ENCODE assay signal across 8 cellular contexts in genomic region chr9:35605336-35606137, GRCh38. TPM values are rescaled to one million over a fixed set of nuclear protein-coding genes. Genes with fewer than 3 reads are reported as not detected.
DNase-seq lines count a peak whose midpoint lies in the region; ATAC-seq, FAIRE-seq and TF ChIP-seq lines count a peak whose summit lies in the region.

No MANE protein-coding gene starts in this region.

- H3K4me2 ChIP-seq in PC-3 (ENCODE audit: low read length) = peak overlapping the region; percentile 92
- peak overlapping the region; percentile 91 for H3K4me2 ChIP-seq in keratinocyte (ENCODE audit: control insufficient read depth, extremely low read depth, insufficient read depth, low read depth, low read length)

- dilution Hi-C loops in keratinocyte (cut with MboI; ENCODE audit: extremely low pct_ligation_motif_present, low sequenced_read_pairs) = no loop called here

- peak overlapping the region; percentile 73 for H2AFZ ChIP-seq in PC-3 (ENCODE audit: low read length)
- peak overlapping the region; percentile 16 for H2AFZ ChIP-seq in keratinocyte (ENCODE audit: control insufficient read depth, low read length)

- no peak for FAIRE-seq in keratinocyte (lab: Jason Lieb, UNC)

- no peaks in the 10 kb centered on the region for H4K20me1 ChIP-seq in PC-3 (ENCODE audit: low read length)
- no peaks in the 10 kb centered on the region for H4K20me1 ChIP-seq in keratinocyte (ENCODE audit: control insufficient read depth, extremely low read depth, insufficient read depth, low read length)

- H3K9me3 ChIP-seq in PC-3 (ENCODE audit: low read length) (no peaks in the 10 kb centered on the region), keratinocyte (ENCODE audit: control insufficient read depth, low read depth, low read length) (no peaks in the 10 kb centered on the region)

- H3K9me2 ChIP-seq in PC-3 (replicated peaks; ENCODE audit: low read length) = no peaks in the 10 kb centered on the region

- H3K9me1 ChIP-seq in keratinocyte (ENCODE audit: control insufficient read depth, extremely low read depth, insufficient read depth, low read length) = no peaks in the 10 kb centered on the region

- intact Hi-C loops in PC-3 (cut with micrococcal nuclease) = no loop called here

- CTCF ChIA-PET in PC-3 (lab: Charles Lee) = no interaction called here

- H3K4me1 ChIP-seq in PC-3 (ENCODE audit: insufficient read depth, low read length) (peaks cover 16% of the 10 kb centered on the region), keratinocyte (ENCODE audit: control insufficient read depth, extremely low read depth, insufficient read depth, low read length) (peaks cover 19% of the 10 kb centered on the region)

- DNase-seq in activated T-cell treated with anti-CD3 and anti-CD28 coated beads, Interleukin-2, amount 50 U/mL, for 1 hour = peak; percentile 52
- DNase-seq in activated T-cell treated with anti-CD3 and anti-CD28 coated beads for 4 hours (no peak), PC-3 (no peak), brain microvascular endothelial cell (no peak), keratinocyte (ENCODE audit: low read depth, low spot score) (no peak), D341Med (ENCODE audit: low spot score) (no peak)
- peak; percentile 10 for DNase-seq in stimulated activated CD8-positive, alpha-beta memory T cell treated with anti-CD3 and anti-CD28 coated beads, Interleukin-12 subunit alpha, Interleukin-12 subunit beta, amount 100 ng/mL, for 4 hours (ENCODE audit: low read depth)

- H3K4me3 ChIP-seq in PC-3 (ENCODE audit: low read length) = peak overlapping the region; percentile 91
- peak overlapping the region; percentile 76 for H3K4me3 ChIP-seq in brain microvascular endothelial cell (ENCODE audit: low read depth, low read length)
- peak overlapping the region; percentile 68 to 81 (median 80) for H3K4me3 ChIP-seq in keratinocyte (ENCODE audit: control insufficient read depth in 2 of 3, extremely low read depth in 1 of 3, insufficient read depth in 2 of 3, low read depth in 1 of 3, low read length in 3 of 3)

- in situ Hi-C loops in brain microvascular endothelial cell (cut with HindIII; ENCODE audit: low pct_ligation_motif_present, low sequenced_read_pairs) = no loop called here

- H3K36me3 ChIP-seq in PC-3 (ENCODE audit: low read depth, low read length) = no peaks in the 10 kb centered on the region; the same call in 1 of the 2 replicates
- H3K36me3 ChIP-seq in brain microvascular endothelial cell (replicated peaks) = peaks cover 13% of the 10 kb centered on the region
- peaks cover 9 to 25% of the 10 kb centered on the region in 2 experiments for H3K36me3 ChIP-seq in keratinocyte (ENCODE audit: control insufficient read depth in 2 of 2, extremely low read depth in 1 of 2, insufficient read depth in 2 of 2, low read length in 2 of 2)

- no TSS peak for BruUV-seq in PC-3 (replicated peaks; lab: Mats Ljungman, UMichigan)

- TF ChIP-seq CTCF in PC-3 (conservative IDR thresholded peaks at IDR 0.05; ENCODE audit: low read depth, low read length) (no peak), brain microvascular endothelial cell (IDR thresholded peaks at IDR 0.05; ENCODE audit: low read depth, low read length, missing control alignments) (no peak), keratinocyte (optimal IDR thresholded peaks at IDR 0.05 in 1 of 3, IDR thresholded peaks at IDR 0.05 in 1 of 3, conservative IDR thresholded peaks at IDR 0.05 in 1 of 3; ENCODE audit: extremely low read depth in 1 of 3, insufficient read depth in 2 of 3, low read length in 3 of 3) (no peak)

- H3K79me2 ChIP-seq in PC-3 (ENCODE audit: low read length) (peaks cover 14% of the 10 kb centered on the region), keratinocyte (ENCODE audit: control insufficient read depth, insufficient read depth, low read length) (peaks cover 9% of the 10 kb centered on the region)

- POLR2A ChIA-PET in PC-3 (lab: Charles Lee; ENCODE audit: unreplicated experiment) = no interaction called here

- H3K27ac ChIP-seq in PC-3 (ENCODE audit: low read length) (no peak overlapping the region), brain microvascular endothelial cell (no peak overlapping the region), keratinocyte (ENCODE audit: control insufficient read depth, insufficient read depth, low read length) (no peak overlapping the region)

- ATAC-seq in HG02798 (IDR thresholded peaks at IDR 0.05; ENCODE audit: poor library complexity, unreplicated experiment) (peak; percentile 11), PC-3 (peak; percentile 11)

- H3F3A ChIP-seq in PC-3 (ENCODE audit: low read length, unreplicated experiment) = peaks cover 3% of the 10 kb centered on the region

- H3K9ac ChIP-seq in PC-3 (ENCODE audit: low read length) (peak overlapping the region; percentile 64), keratinocyte (ENCODE audit: control insufficient read depth, extremely low read depth, insufficient read depth, low read length) (peak overlapping the region; percentile 71)

- H3K27me3 ChIP-seq in PC-3 (ENCODE audit: low read length) (no peaks in the 10 kb centered on the region), brain microvascular endothelial cell (replicated peaks) (no peaks in the 10 kb centered on the region), keratinocyte (ENCODE audit: control insufficient read depth, extremely low read depth, insufficient read depth, low read length) (no peaks in the 10 kb centered on the region)

RNA-seq across cellular contexts. Expression of gene TESK1, which starts 0.5 kb away (rescaled TPM):
- 11.2 and 25.2 TPM in 2 replicates for total RNA-seq in PC-3 (2014; rRNA removed)
- polyA plus RNA-seq in keratinocyte = 11.2 to 13.5 TPM (median 11.8 TPM) in 3 replicates
- 5.0 TPM for polyA plus RNA-seq in keratinocyte (2011; ENCODE audit: low read depth)
- 6.4 and 13.4 TPM in 2 replicates for polyA plus RNA-seq in keratinocyte (2011; cell fraction: cytosol; rRNA removed)
- 40.7 and 40.8 TPM in 2 replicates for polyA plus RNA-seq in keratinocyte (2011; cell fraction: nucleus; rRNA removed)
- 15.6 and 16.5 TPM in 2 replicates for polyA plus RNA-seq in keratinocyte (2012; ENCODE audit: low replicate concordance)
- 10.9 to 29.4 TPM (median 12.3 TPM) in 3 replicates for polyA minus RNA-seq in keratinocyte
- polyA minus RNA-seq in keratinocyte (2011; cell fraction: cytosol; rRNA and poly(A)+ RNA removed) = 14.0 TPM
- polyA minus RNA-seq in keratinocyte (2011; cell fraction: nucleus; rRNA and poly(A)+ RNA removed) = 8.2 and 11.2 TPM in 2 replicates

RNA-seq across cellular contexts. Expression of gene CD72, which starts 12.7 kb away (rescaled TPM):
- total RNA-seq in PC-3 (2014; rRNA removed) = 0.15 TPM in 1 of 2 replicates, not detected in the other
- 0.66 to 2.4 TPM (median 0.82 TPM) in 3 replicates for polyA plus RNA-seq in keratinocyte
- 1.2 TPM for polyA plus RNA-seq in keratinocyte (2011; ENCODE audit: low read depth)
- polyA plus RNA-seq in keratinocyte (2011; cell fraction: cytosol; rRNA removed) = 0.85 and 1.5 TPM in 2 replicates
- polyA plus RNA-seq in keratinocyte (2011; cell fraction: nucleus; rRNA removed) = 9.2 and 12.4 TPM in 2 replicates
- 0.40 and 2.7 TPM in 2 replicates for polyA plus RNA-seq in keratinocyte (2012; ENCODE audit: low replicate concordance)
- 0.56 to 1.1 TPM (median 0.95 TPM) in 3 replicates for polyA minus RNA-seq in keratinocyte
- polyA minus RNA-seq in keratinocyte (2011; cell fraction: cytosol; rRNA and poly(A)+ RNA removed) = not detected
- 1.7 and 2.2 TPM in 2 replicates for polyA minus RNA-seq in keratinocyte (2011; cell fraction: nucleus; rRNA and poly(A)+ RNA removed)

RNA-seq across cellular contexts. Expression of gene SIT1, which starts 45.2 kb away (rescaled TPM):
- not detected in 2 replicates for total RNA-seq in PC-3 (2014; rRNA removed)
- not detected in 3 replicates for polyA plus RNA-seq in keratinocyte
- polyA plus RNA-seq in keratinocyte (2011; ENCODE audit: low read depth) = not detected
- not detected in 2 replicates for polyA plus RNA-seq in keratinocyte (2011; cell fraction: cytosol; rRNA removed)
- not detected in 2 replicates for polyA plus RNA-seq in keratinocyte (2011; cell fraction: nucleus; rRNA removed)
- not detected in 2 replicates for polyA plus RNA-seq in keratinocyte (2012; ENCODE audit: low replicate concordance)
- not detected in 3 replicates for polyA minus RNA-seq in keratinocyte
- not detected for polyA minus RNA-seq in keratinocyte (2011; cell fraction: cytosol; rRNA and poly(A)+ RNA removed)
- not detected in 2 replicates for polyA minus RNA-seq in keratinocyte (2011; cell fraction: nucleus; rRNA and poly(A)+ RNA removed)

RNA-seq across cellular contexts. Expression of gene RMRP, which starts 52.3 kb away (rescaled TPM):
- total RNA-seq in PC-3 (2014; rRNA removed) = 23,421 and 36,790 TPM in 2 replicates
- polyA plus RNA-seq in keratinocyte = 21.6 to 91.8 TPM (median 40.5 TPM) in 3 replicates
- 29.8 TPM for polyA plus RNA-seq in keratinocyte (2011; ENCODE audit: low read depth)
- 31.7 and 49.9 TPM in 2 replicates for polyA plus RNA-seq in keratinocyte (2011; cell fraction: cytosol; rRNA removed)
- polyA plus RNA-seq in keratinocyte (2011; cell fraction: nucleus; rRNA removed) = 581 and 1,734 TPM in 2 replicates
- polyA plus RNA-seq in keratinocyte (2012; ENCODE audit: low replicate concordance) = 12.7 and 20.0 TPM in 2 replicates
- polyA minus RNA-seq in keratinocyte = 5,944 to 36,209 TPM (median 23,721 TPM) in 3 replicates
- 15,491 TPM for polyA minus RNA-seq in keratinocyte (2011; cell fraction: cytosol; rRNA and poly(A)+ RNA removed)
- 126,667 and 367,210 TPM in 2 replicates for polyA minus RNA-seq in keratinocyte (2011; cell fraction: nucleus; rRNA and poly(A)+ RNA removed)

RNA-seq across cellular contexts. Expression of gene CCDC107, which starts 52.6 kb away (rescaled TPM):
- total RNA-seq in PC-3 (2014; rRNA removed) = 34.9 and 37.0 TPM in 2 replicates
- polyA plus RNA-seq in keratinocyte = 10.5 to 14.3 TPM (median 14.1 TPM) in 3 replicates
- polyA plus RNA-seq in keratinocyte (2011; ENCODE audit: low read depth) = 7.1 TPM
- polyA plus RNA-seq in keratinocyte (2011; cell fraction: cytosol; rRNA removed) = 6.0 and 10.1 TPM in 2 replicates
- polyA plus RNA-seq in keratinocyte (2011; cell fraction: nucleus; rRNA removed) = 10.8 TPM in 2 replicates
- 12.5 and 13.3 TPM in 2 replicates for polyA plus RNA-seq in keratinocyte (2012; ENCODE audit: low replicate concordance)
- polyA minus RNA-seq in keratinocyte = 2.4 to 7.8 TPM (median 4.0 TPM) in 3 replicates
- polyA minus RNA-seq in keratinocyte (2011; cell fraction: cytosol; rRNA and poly(A)+ RNA removed) = 13.6 TPM
- 3.0 and 3.6 TPM in 2 replicates for polyA minus RNA-seq in keratinocyte (2011; cell fraction: nucleus; rRNA and poly(A)+ RNA removed)

Comparison
In these comparisons a context has a peak if more than half of its experiments do, and no peak if none do; other contexts are left out.
1. DNase-seq: peak in activated T-cell treated with anti-CD3 and anti-CD28 coated beads, Interleukin-2, amount 50 U/mL, for 1 hour (single experiment) and stimulated activated CD8-positive, alpha-beta memory T cell treated with anti-CD3 and anti-CD28 coated beads, Interleukin-12 subunit alpha, Interleukin-12 subunit beta, amount 100 ng/mL, for 4 hours (single experiment); none in activated T-cell treated with anti-CD3 and anti-CD28 coated beads for 4 hours (single experiment), PC-3 (single experiment), brain microvascular endothelial cell (single experiment), keratinocyte (single experiment) and D341Med (single experiment).
2. Peak in every context shown above with its lines, with median percentiles within 50 percentile points of each other: H3K4me3 ChIP-seq.